8 cellular contexts compared by ENCODE assay signal in the genomic region with DNA sequence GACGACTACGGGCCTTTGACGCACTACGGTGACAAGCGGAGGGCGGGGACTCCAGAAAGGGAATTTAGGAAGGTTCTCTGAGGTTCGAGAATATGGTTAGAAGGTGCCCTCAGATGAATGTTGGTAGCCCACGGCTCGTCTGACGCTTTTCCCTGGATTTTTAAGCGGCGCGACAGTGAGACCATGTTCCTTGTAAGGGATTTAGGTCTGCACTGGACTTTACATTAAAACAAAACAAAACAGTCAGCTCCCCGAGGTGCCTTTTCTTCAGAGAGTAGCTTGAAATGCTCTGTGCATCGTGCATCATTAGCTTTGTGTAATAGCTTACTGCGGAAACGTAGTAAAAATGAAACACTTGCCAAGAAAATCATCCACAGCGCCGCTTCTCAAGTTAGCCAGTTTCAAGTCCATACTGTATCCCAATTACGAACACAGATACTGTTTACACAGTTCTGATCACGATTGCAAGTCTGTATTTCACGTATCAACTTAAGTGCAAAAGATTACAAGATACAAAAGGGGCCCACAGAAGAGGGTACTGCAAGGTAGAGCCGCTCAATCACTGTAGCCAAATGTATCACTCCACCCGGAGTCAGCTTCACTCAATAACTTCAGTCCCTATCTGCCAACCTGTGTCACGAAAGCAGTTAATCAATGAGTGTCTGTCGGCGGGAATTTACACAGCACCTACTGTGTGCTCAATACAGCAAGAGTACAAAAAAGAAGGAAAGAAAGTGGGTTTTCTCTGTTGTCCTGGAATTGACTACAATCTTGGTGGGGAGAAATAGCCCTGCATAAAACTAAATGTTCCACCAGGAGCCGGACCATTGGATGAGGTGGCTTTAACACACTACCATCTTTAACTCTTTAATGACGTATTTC.
DNase-seq lines count a peak whose midpoint lies in the region; ATAC-seq and TF ChIP-seq lines count a peak whose summit lies in the region.

No MANE protein-coding gene starts in this region.

- H3K4me1 Mint-ChIP-seq in activated naive CD8-positive, alpha-beta T cell (ENCODE audit: low read depth) = peaks cover 38% of the 10 kb centered on the region
- H3K4me1 Mint-ChIP-seq in stimulated activated naive B cell treated with anti-CD40 and anti-IgM and Interleukin-4, amounts not matched to agents 10 μg/mL and 1 μg/mL and 100 μg/mL, for 72 hours = peaks cover 16 to 18% of the 10 kb centered on the region in 2 donors

- H3K4me3 ChIP-seq in AG10803 (ENCODE audit: low read length) = peak overlapping the region; percentile 91
- H3K4me3 ChIP-seq in iPS-18a (ENCODE audit: low read length) = peak overlapping the region; percentile 73

- H3K36me3 ChIP-seq in iPS-18a (ENCODE audit: control insufficient read depth, low read depth, low read length) = no peaks in the 10 kb centered on the region

- H3K27me3 Mint-ChIP-seq in activated naive CD8-positive, alpha-beta T cell = no peaks in the 10 kb centered on the region
- H3K27me3 Mint-ChIP-seq in stimulated activated naive B cell treated with anti-CD40 and anti-IgM and Interleukin-4, amounts not matched to agents 10 μg/mL and 1 μg/mL and 100 μg/mL, for 72 hours = peaks cover 0 to 20% of the 10 kb centered on the region in 2 donors

- peak overlapping the region; percentile 81 for H3K9ac ChIP-seq in iPS-18a (ENCODE audit: low read length)

- peaks cover 12% of the 10 kb centered on the region for H3K9me3 ChIP-seq in iPS-18a (ENCODE audit: control insufficient read depth, low read depth, low read length)

- no peaks in the 10 kb centered on the region for H3K9me3 Mint-ChIP-seq in activated naive CD8-positive, alpha-beta T cell (ENCODE audit: low read depth)
- H3K9me3 Mint-ChIP-seq in stimulated activated naive B cell treated with anti-CD40 and anti-IgM and Interleukin-4, amounts not matched to agents 10 μg/mL and 1 μg/mL and 100 μg/mL, for 72 hours = no peaks in the 10 kb centered on the region

- H3K4me3 Mint-ChIP-seq in activated naive CD8-positive, alpha-beta T cell = peak overlapping the region; percentile 91
- H3K4me3 Mint-ChIP-seq in stimulated activated naive B cell treated with anti-CD40 and anti-IgM and Interleukin-4, amounts not matched to agents 10 μg/mL and 1 μg/mL and 100 μg/mL, for 72 hours = peak overlapping the region; percentile 93 to 99

- ATAC-seq in GM18870 (IDR thresholded peaks at IDR 0.05; ENCODE audit: unreplicated experiment) (peak; percentile 2), HG03439 (IDR thresholded peaks at IDR 0.05; ENCODE audit: unreplicated experiment) (peak; percentile 13), HG03025 (IDR thresholded peaks at IDR 0.05; ENCODE audit: low FRiP score, unreplicated experiment) (no peak)
- ATAC-seq in stimulated activated naive B cell treated with anti-CD40 and anti-IgM and Interleukin-4, amounts not matched to agents 10 μg/mL and 1 μg/mL and 100 μg/mL, for 72 hours (replicated peaks) = peak; percentile 23 to 28

- H3K27me3 ChIP-seq in iPS-18a (ENCODE audit: control insufficient read depth, insufficient read depth, low read length) = peaks cover 26% of the 10 kb centered on the region

- H3K36me3 Mint-ChIP-seq in activated naive CD8-positive, alpha-beta T cell = no peaks in the 10 kb centered on the region
- peaks cover 3 to 19% of the 10 kb centered on the region in 2 donors for H3K36me3 Mint-ChIP-seq in stimulated activated naive B cell treated with anti-CD40 and anti-IgM and Interleukin-4, amounts not matched to agents 10 μg/mL and 1 μg/mL and 100 μg/mL, for 72 hours

- H3K27ac Mint-ChIP-seq in activated naive CD8-positive, alpha-beta T cell = peak overlapping the region; percentile 95
- peak overlapping the region; percentile 97 for H3K27ac Mint-ChIP-seq in stimulated activated naive B cell treated with anti-CD40 and anti-IgM and Interleukin-4, amounts not matched to agents 10 μg/mL and 1 μg/mL and 100 μg/mL, for 72 hours

- DNase-seq in AG10803 (ENCODE audit: low read depth) = peak; percentile 30
- no peak for DNase-seq in stimulated activated naive B cell treated with anti-CD40 and anti-IgM and Interleukin-4, amounts not matched to agents 10 μg/mL and 1 μg/mL and 100 μg/mL, for 72 hours
- DNase-seq in GOT3 (lab: John Stamatoyannopoulos, UW) = no peak

- H3K27ac ChIP-seq in iPS-18a (ENCODE audit: low read length) = no peak overlapping the region

- peaks cover 4% of the 10 kb centered on the region for H3K4me1 ChIP-seq in iPS-18a (ENCODE audit: control insufficient read depth, low read depth, low read length)

- TF ChIP-seq CTCF in AG10803 (conservative IDR thresholded peaks at IDR 0.05; ENCODE audit: low read length) = no peak
